28 cellular contexts compared by ENCODE assay signal in genomic region chr17:46110219-46110618, GRCh38.
DNase-seq lines count a peak whose midpoint lies in the region; ATAC-seq and TF ChIP-seq lines count a peak whose summit lies in the region.
"Had no signal": no experiment of that assay in that cellular context is flagged by ENCODE, and none has a peak within 500 bp of the region (broad histone marks: within the 10 kb centered on the region; RNA-seq: fewer than 3 reads in every experiment).

No MANE protein-coding gene starts in this region.

- H3K36me3 Mint-ChIP-seq in natural killer cell: no peaks in the 10 kb centered on the region
- no peaks in the 10 kb centered on the region for H3K36me3 Mint-ChIP-seq in natural killer cell treated with Interleukin-12 subunit alpha and Interleukin-12 subunit beta and Interleukin-15 and Interleukin-18, amount 100 ng/mL, for 72 hours
- no peaks in the 10 kb centered on the region for H3K36me3 Mint-ChIP-seq in mesothelial cell of epicardium
- H3K36me3 Mint-ChIP-seq: immature natural killer cell had no signal

- TF ChIP-seq CTCF in natural killer cell (IDR thresholded peaks at IDR 0.05) (no peak), mesothelial cell of epicardium (IDR thresholded peaks at IDR 0.05; ENCODE audit: unreplicated experiment) (no peak)

- H3K27ac Mint-ChIP-seq in natural killer cell: peak overlapping the region; percentile 44 to 57
- H3K27ac Mint-ChIP-seq in natural killer cell treated with Interleukin-12 subunit alpha and Interleukin-12 subunit beta and Interleukin-15 and Interleukin-18, amount 100 ng/mL, for 72 hours: no peak overlapping the region
- peak overlapping the region; percentile 18 for H3K27ac Mint-ChIP-seq in mesothelial cell of epicardium
- H3K27ac Mint-ChIP-seq: stimulated activated effector memory CD8-positive, alpha-beta T cell treated with anti-CD3 and anti-CD28 coated beads, Interleukin-12 subunit alpha, Interleukin-12 subunit beta, amount 100 ng/mL, for 72 hours; type B pancreatic cell had no signal

- H3K9me3 Mint-ChIP-seq in natural killer cell (no peaks in the 10 kb centered on the region), mesothelial cell of epicardium (no peaks in the 10 kb centered on the region)
- no peaks in the 10 kb centered on the region for H3K9me3 Mint-ChIP-seq in natural killer cell treated with Interleukin-12 subunit alpha and Interleukin-12 subunit beta and Interleukin-15 and Interleukin-18, amount 100 ng/mL, for 72 hours
- H3K9me3 Mint-ChIP-seq: brain; immature natural killer cell; stimulated activated effector memory CD8-positive, alpha-beta T cell treated with anti-CD3 and anti-CD28 coated beads, Interleukin-12 subunit alpha, Interleukin-12 subunit beta, amount 100 ng/mL, for 72 hours; type B pancreatic cell had no signal

- intact Hi-C loops in natural killer cell (cut with micrococcal nuclease): no loop called here

- H3K4me1 Mint-ChIP-seq in natural killer cell (peaks cover 90 to 94% of the 10 kb centered on the region in 2 donors), mesothelial cell of epicardium (peaks cover 53% of the 10 kb centered on the region)
- H3K4me1 Mint-ChIP-seq in natural killer cell treated with Interleukin-12 subunit alpha and Interleukin-12 subunit beta and Interleukin-15 and Interleukin-18, amount 100 ng/mL, for 72 hours (ENCODE audit: low read depth in 2 of 2): peaks cover 63 to 64% of the 10 kb centered on the region in 2 donors

- H3K27me3 Mint-ChIP-seq in natural killer cell (ENCODE audit: low read depth in 2 of 2): no peaks in the 10 kb centered on the region
- H3K27me3 Mint-ChIP-seq in natural killer cell treated with Interleukin-12 subunit alpha and Interleukin-12 subunit beta and Interleukin-15 and Interleukin-18, amount 100 ng/mL, for 72 hours: no peaks in the 10 kb centered on the region
- no peaks in the 10 kb centered on the region for H3K27me3 Mint-ChIP-seq in mesothelial cell of epicardium (ENCODE audit: low read depth)
- H3K27me3 Mint-ChIP-seq: brain, type B pancreatic cell had no signal

- H3K4me3 Mint-ChIP-seq in natural killer cell (no peak overlapping the region), mesothelial cell of epicardium (no peak overlapping the region)
- H3K4me3 Mint-ChIP-seq in natural killer cell treated with Interleukin-12 subunit alpha and Interleukin-12 subunit beta and Interleukin-15 and Interleukin-18, amount 100 ng/mL, for 72 hours: no peak overlapping the region
- H3K4me3 Mint-ChIP-seq: brain; stimulated activated effector memory CD8-positive, alpha-beta T cell treated with anti-CD3 and anti-CD28 coated beads, Interleukin-12 subunit alpha, Interleukin-12 subunit beta, amount 100 ng/mL, for 72 hours; type B pancreatic cell had no signal

- ATAC-seq in natural killer cell (no peak), HG02759 (IDR thresholded peaks at IDR 0.05; ENCODE audit: unreplicated experiment) (no peak), GM21786 (IDR thresholded peaks at IDR 0.05; ENCODE audit: unreplicated experiment) (no peak)
- no peak for ATAC-seq in natural killer cell treated with Interleukin-12 subunit alpha and Interleukin-12 subunit beta and Interleukin-15 and Interleukin-18, amount 100 ng/mL, for 72 hours
- ATAC-seq: gastroesophageal sphincter; HCT116; stimulated activated effector memory CD8-positive, alpha-beta T cell treated with anti-CD3 and anti-CD28 coated beads, Interleukin-12 subunit alpha, Interleukin-12 subunit beta, amount 100 ng/mL, for 72 hours had no signal

- DNase-seq in natural killer cell (no peak), NCI-H524 treated with DMSO at 0.1 percent for 48 hours (lab: John Stamatoyannopoulos, UW) (peak; percentile 37), mesothelial cell of epicardium (ENCODE audit: low spot score in 2 of 2, unreplicated experiment in 2 of 2) (no peak)
- no peak for DNase-seq in natural killer cell treated with Interleukin-12 subunit alpha and Interleukin-12 subunit beta and Interleukin-15 and Interleukin-18, amount 100 ng/mL, for 72 hours (ENCODE audit: low spot score)
- DNase-seq in stimulated activated CD4-positive, alpha-beta T cell treated with anti-CD3 and anti-CD28 coated beads, Interleukin-1b, Interleukin-23, amount 100 ng/mL, for 48 hours: no peak
- DNase-seq: activated CD4-positive, alpha-beta T cell treated with anti-CD3 and anti-CD28 coated beads for 4 hours; activated CD8-positive, alpha-beta memory T cell treated with anti-CD3 and anti-CD28 coated beads for 24 hours; activated gamma-delta T cell; Caco-2; DND-41; dorsolateral prefrontal cortex; GF-D8; immature natural killer cell; mesenchymal stem cell; NCI-H2107; NCI-H446; NCI-H82; posterior cingulate gyrus; SJCRH30; SW 1271; T-helper 9 cell had no signal

Comparison
In these comparisons a context has a peak if more than half of its experiments do, and no peak if none do; other contexts are left out.
1. H3K27ac Mint-ChIP-seq: peak in natural killer cell (2 of 2) and mesothelial cell of epicardium (single experiment); none in natural killer cell treated with Interleukin-12 subunit alpha and Interleukin-12 subunit beta and Interleukin-15 and Interleukin-18, amount 100 ng/mL, for 72 hours (0 of 2).